21 cellular contexts compared by ENCODE assay signal in the genomic region with DNA sequence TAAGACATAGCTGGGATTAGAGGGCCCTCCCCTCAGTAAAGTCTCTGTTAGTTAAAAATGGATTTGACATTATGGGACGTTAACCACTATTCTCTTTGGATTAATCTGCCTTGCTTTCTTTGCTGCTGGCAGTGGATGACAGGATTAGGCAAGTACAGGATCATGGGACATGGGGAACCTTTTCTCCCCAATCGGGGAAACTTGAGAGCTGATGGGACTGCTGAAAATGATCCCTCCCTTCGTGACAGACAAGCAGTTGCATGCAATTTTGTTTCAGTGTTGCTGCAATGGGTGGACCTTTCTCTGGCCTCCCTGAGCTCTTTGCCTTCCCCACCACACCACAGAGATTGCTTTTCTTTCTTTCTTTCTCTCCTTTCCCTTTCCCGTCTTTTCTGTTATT.
"Had no signal": no experiment of that assay in that cellular context is flagged by ENCODE, and none has a peak within 500 bp of the region (broad histone marks: within the 10 kb centered on the region; RNA-seq: fewer than 3 reads in every experiment).

No MANE protein-coding gene starts in this region.

- ATAC-seq: activated CD8-positive, alpha-beta memory T cell treated with anti-CD3 and anti-CD28 coated beads, Interleukin-2, amount 10 ng/mL, durations not matched to agents 7 days and 5 days; T-cell had no signal

- DNase-seq: activated B cell treated with CpG ODN at 0.5 μM for 24 hours; activated CD4-positive, alpha-beta T cell treated with anti-CD3 and anti-CD28 coated beads for 1 hour; activated CD4-positive, alpha-beta T cell treated with anti-CD3 and anti-CD28 coated beads, Interleukin-2, amount 10 ng/mL, durations not matched to agents 24 days and 14 days; activated CD4-positive, alpha-beta T cell treated with anti-CD3 and anti-CD28 coated beads, Interleukin-2, amount 50 U/mL, for 48 hours; activated CD8-positive, alpha-beta memory T cell treated with anti-CD3 and anti-CD28 coated beads, Interleukin-2, amount 10 ng/mL, durations not matched to agents 7 days and 5 days; activated effector memory CD4-positive, alpha-beta T cell treated with Interleukin-2 at 50 U/mL for 16 hours; activated naive CD4-positive, alpha-beta T cell; activated T-cell treated with anti-CD3 and anti-CD28 coated beads, Interleukin-2, amount 50 U/mL, for 24 hours; amniotic stem cell; MG63; NCI-H1105; NCI-H1436; NCI-H187; NCI-H2081; NCI-H510A treated with DMSO at 0.1 percent for 48 hours; NCI-H69; NK-92 treated with Interleukin-12 subunit alpha and Interleukin-12 subunit beta, amount 100 ng/mL, for 24 hours; SIG-M5; T-cell; T-helper 2 cell; T1000 had no signal

- H3K9me3 ChIP-seq: MG63 had no signal

- H3K27me3 ChIP-seq: MG63 had no signal

- H3K4me3 ChIP-seq: MG63 had no signal

- H3K36me3 ChIP-seq: MG63 had no signal
